8 cellular contexts compared by ENCODE assay signal in genomic region chr1:111450185-111450584, GRCh38. TPM values are rescaled to one million over a fixed set of nuclear protein-coding genes. Genes with fewer than 3 reads are reported as not detected.
DNase-seq lines count a peak whose midpoint lies in the region; ATAC-seq and TF ChIP-seq lines count a peak whose summit lies in the region.

No MANE protein-coding gene starts in this region.

- intact Hi-C loops in gastrocnemius medialis (cut with DNase I; ENCODE audit: low total_unique reads) = no loop called here

- H3K36me3 Mint-ChIP-seq in T-helper 17 cell (ENCODE audit: low read depth) = peaks cover 13% of the 10 kb centered on the region

- H3K27ac Mint-ChIP-seq in T-helper 17 cell = peak overlapping the region; percentile 100

- ATAC-seq in T-helper 17 cell = no peak
- ATAC-seq in foreskin keratinocyte = no peak
- ATAC-seq in gastrocnemius medialis = no peak
- no peak for ATAC-seq in GM18511 (IDR thresholded peaks at IDR 0.05; ENCODE audit: unreplicated experiment)
- no peak for ATAC-seq in GM19463 (IDR thresholded peaks at IDR 0.05; ENCODE audit: unreplicated experiment)

- no peak for DNase-seq in GM12865 (ENCODE audit: low read depth)
- no peak for DNase-seq in T-helper 17 cell
- DNase-seq in foreskin keratinocyte = no peak
- no peak for DNase-seq in gastrocnemius medialis
- no peak for DNase-seq in mesenteric fat pad (ENCODE audit: low spot score)
- DNase-seq in islet precursor cell = no peak

- H3K4me1 Mint-ChIP-seq in T-helper 17 cell = peaks cover 70% of the 10 kb centered on the region

- H3K27me3 ChIP-seq in foreskin keratinocyte (no peaks in the 10 kb centered on the region), gastrocnemius medialis (no peaks in the 10 kb centered on the region)

- H3K4me3 Mint-ChIP-seq in T-helper 17 cell = peak overlapping the region; percentile 100

- H3K27me3 Mint-ChIP-seq in T-helper 17 cell = no peaks in the 10 kb centered on the region

- no peak for TF ChIP-seq CTCF in GM12865 (IDR thresholded peaks at IDR 0.05; ENCODE audit: insufficient read depth, low read depth, low read length, missing control alignments)
- TF ChIP-seq CTCF in foreskin keratinocyte (conservative IDR thresholded peaks at IDR 0.05) = no peak
- no peak for TF ChIP-seq CTCF in gastrocnemius medialis (IDR thresholded peaks at IDR 0.05 in 4 of 5, conservative IDR thresholded peaks at IDR 0.05 in 1 of 5)

- H3K9me3 ChIP-seq in T-helper 17 cell (ENCODE audit: control insufficient read depth, low read length, poor library complexity, severe bottlenecking) (no peaks in the 10 kb centered on the region), gastrocnemius medialis (no peaks in the 10 kb centered on the region)

- in situ Hi-C loops in gastrocnemius medialis (cut with MboI; ENCODE audit: low sequenced_read_pairs in 4 of 4) = no loop called here

- H3K4me1 ChIP-seq in foreskin keratinocyte (peaks cover 12% of the 10 kb centered on the region), gastrocnemius medialis (peaks cover 47 to 51% of the 10 kb centered on the region in 2 donors)

- H3K27ac ChIP-seq in foreskin keratinocyte = peak overlapping the region; percentile 81
- peak overlapping the region; percentile 83 to 96 (median 92) for H3K27ac ChIP-seq in gastrocnemius medialis

- H3K4me3 ChIP-seq in GM12865 (ENCODE audit: low read depth, low read length) (peak overlapping the region; percentile 85), gastrocnemius medialis (peak overlapping the region; percentile 76 to 97 (median 88))

- TF ChIP-seq POLR2A in gastrocnemius medialis (IDR thresholded peaks at IDR 0.05) = no peak

- peaks cover 0 to 38% of the 10 kb centered on the region in 2 donors for H3K36me3 ChIP-seq in gastrocnemius medialis

RNA-seq across cellular contexts. Expression of gene ATP5PB, which starts 0.9 kb away (rescaled TPM):
- 100 to 1,000 TPM in 1 of 2 donors, 10 to 100 TPM in 1; 86.1 to 101 TPM for total RNA-seq in T-helper 17 cell
- total RNA-seq in foreskin keratinocyte = 386 and 391 TPM in 2 replicates
- 322 and 382 TPM in 2 replicates for polyA plus RNA-seq in foreskin keratinocyte
- 100 to 1,000 TPM; 232 to 350 (median 266) TPM for total RNA-seq in gastrocnemius medialis
- 161 TPM for total RNA-seq in mesenteric fat pad

RNA-seq across cellular contexts. Expression of gene WDR77, which starts 1.1 kb away (rescaled TPM):
- total RNA-seq in T-helper 17 cell (10 to 100 TPM; 17.6 to 19.5 TPM), foreskin keratinocyte (66.6 and 74.0 TPM in 2 replicates), gastrocnemius medialis (10 to 100 TPM; 53.3 to 59.2 (median 56.7) TPM), mesenteric fat pad (35.4 TPM)
- 63.6 and 80.5 TPM in 2 replicates for polyA plus RNA-seq in foreskin keratinocyte

RNA-seq across cellular contexts. Expression of gene OVGP1, which starts 22.6 kb away (rescaled TPM):
- total RNA-seq in T-helper 17 cell (1 to 10 TPM; 7.5 to 10.0 TPM), foreskin keratinocyte (0.49 and 0.65 TPM in 2 replicates), gastrocnemius medialis (under 1 TPM in 3 of 4 donors, not detected in 1; 0.12 to 0.66 (median 0.38) TPM), mesenteric fat pad (1.4 TPM)
- polyA plus RNA-seq in foreskin keratinocyte = 0.35 and 0.49 TPM in 2 replicates

RNA-seq across cellular contexts. Expression of gene C1orf162, which starts 23.6 kb away (rescaled TPM):
- total RNA-seq in T-helper 17 cell (10 to 100 TPM; 31.3 to 50.8 TPM), foreskin keratinocyte (0.11 and 0.24 TPM in 2 replicates), gastrocnemius medialis (1 to 10 TPM; 1.9 to 7.8 (median 6.9) TPM), mesenteric fat pad (98.7 TPM)
- 0.13 and 0.25 TPM in 2 replicates for polyA plus RNA-seq in foreskin keratinocyte

RNA-seq across cellular contexts. Expression of gene ADORA3, which starts 53.2 kb away (rescaled TPM):
- total RNA-seq in T-helper 17 cell (not detected), foreskin keratinocyte (not detected in 2 replicates), gastrocnemius medialis (1 to 10 TPM; 1.0 to 4.1 (median 2.1) TPM), mesenteric fat pad (17.2 TPM)
- not detected in 2 replicates for polyA plus RNA-seq in foreskin keratinocyte
